In genomic region chr17:32486701-32487459, GRCh38 we compare ENCODE assay signal across 8 cellular contexts. TPM values are rescaled to one million over a fixed set of nuclear protein-coding genes. Genes with fewer than 3 reads are reported as not detected.
DNase-seq lines count a peak whose midpoint lies in the region; ATAC-seq and TF ChIP-seq lines count a peak whose summit lies in the region.

Gene CDK5R1 (plus strand): TSS chr17:32486993. CDS start chr17:32487621, 628 bp downstream.

- no peaks in the 10 kb centered on the region for H3K27me3 ChIP-seq in right lobe of liver

- no peak within 1 kb of the TSS for H3K27ac Mint-ChIP-seq in dendritic cell treated with granulocyte-macrophage colony-stimulating factor and Interleukin-4, amounts not matched to agents 40 ng/mL and 50 ng/mL, for 4 days

- H3K9me3 ChIP-seq in right lobe of liver: no peaks in the 10 kb centered on the region

- no peak for TF ChIP-seq CTCF in right lobe of liver (IDR thresholded peaks at IDR 0.05)

- H3K36me3 Mint-ChIP-seq in dendritic cell treated with granulocyte-macrophage colony-stimulating factor and Interleukin-4, amounts not matched to agents 40 ng/mL and 50 ng/mL, for 4 days (ENCODE audit: low read depth): peaks cover 18% of the 10 kb centered on the region

- H3K4me3 Mint-ChIP-seq in dendritic cell treated with granulocyte-macrophage colony-stimulating factor and Interleukin-4, amounts not matched to agents 40 ng/mL and 50 ng/mL, for 4 days: peak within 1 kb of the TSS; percentile 66

- ATAC-seq in HG02798 (IDR thresholded peaks at IDR 0.05; ENCODE audit: poor library complexity, unreplicated experiment) (peak; percentile 37), right lobe of liver (peak; percentile 47 to 57 (median 51))

- TF ChIP-seq POLR2A in right lobe of liver (IDR thresholded peaks at IDR 0.05): no peak

- H3K9me3 Mint-ChIP-seq in dendritic cell treated with granulocyte-macrophage colony-stimulating factor and Interleukin-4, amounts not matched to agents 40 ng/mL and 50 ng/mL, for 4 days: no peaks in the 10 kb centered on the region

- H3K4me3 ChIP-seq in right lobe of liver: peak within 1 kb of the TSS; percentile 49 to 69 (median 53)

- 2% methylated on average over 33 of the region's 135 CpGs for WGBS in right lobe of liver (ENCODE audit: insufficient coverage, low coverage, low lambda C conversion rate, missing lambda C conversion rate)

- H3K4me1 ChIP-seq in right lobe of liver: peaks cover 0 to 16% (median 0%) of the 10 kb centered on the region in 4 donors

- peaks cover 42% of the 10 kb centered on the region for H3K4me1 Mint-ChIP-seq in dendritic cell treated with granulocyte-macrophage colony-stimulating factor and Interleukin-4, amounts not matched to agents 40 ng/mL and 50 ng/mL, for 4 days (ENCODE audit: low read depth)

- intact Hi-C loops in dendritic cell treated with granulocyte-macrophage colony-stimulating factor and Interleukin-4, amounts not matched to agents 40 ng/mL and 50 ng/mL, for 4 days (cut with micrococcal nuclease): no loop called here
- intact Hi-C loops in right lobe of liver (cut with DNase I): no loop called here

- peak within 1 kb of the TSS in 1 of 3 donors; percentile 52 for H3K27ac ChIP-seq in right lobe of liver

- peaks cover 22% of the 10 kb centered on the region for H3K27me3 Mint-ChIP-seq in dendritic cell treated with granulocyte-macrophage colony-stimulating factor and Interleukin-4, amounts not matched to agents 40 ng/mL and 50 ng/mL, for 4 days

- DNase-seq in NCI-H1694 treated with DMSO at 0.1 percent for 48 hours (lab: John Stamatoyannopoulos, UW) (peak; percentile 37), NCI-H1694 (lab: John Stamatoyannopoulos, UW) (no peak), NCI-H2171 treated with DMSO at 0.1 percent for 48 hours (lab: John Stamatoyannopoulos, UW) (peak; percentile 67), right lobe of liver (peak; percentile 77 to 80 (median 79))
- peak; percentile 80 for DNase-seq in activated CD4-positive, alpha-beta T cell treated with anti-CD3 and anti-CD28 coated beads for 48 hours
- DNase-seq in stimulated activated CD4-positive, alpha-beta T cell treated with anti-CD3 and anti-CD28 coated beads, Interleukin-4, amount 100 ng/mL, for 48 hours (ENCODE audit: low read depth in 2 of 2): peak; percentile 61 to 69

- peaks cover 0 to 10% (median 5%) of the 10 kb centered on the region in 4 donors for H3K36me3 ChIP-seq in right lobe of liver

RNA-seq across cellular contexts. Expression of gene CDK5R1, which starts in this region (rescaled TPM):
- total RNA-seq in right lobe of liver: under 1 TPM; 0.37 to 0.90 (median 0.48) TPM

Comparison
In these comparisons a context has a peak if more than half of its experiments do, and no peak if none do; other contexts are left out.
1. Peak in DNase-seq, ATAC-seq and H3K4me3 ChIP-seq in right lobe of liver; RNA of the gene not detected or under 1 TPM.